ENCODE assay signal across 26 cellular contexts in genomic region chr5:125313555-125313954, GRCh38.
"Had no signal": no experiment of that assay in that cellular context is flagged by ENCODE, and none has a peak within 500 bp of the region (broad histone marks: within the 10 kb centered on the region; RNA-seq: fewer than 3 reads in every experiment).

No MANE protein-coding gene starts in this region.

- H2AFZ ChIP-seq: parathyroid adenoma had no signal

- H3K9ac ChIP-seq: parathyroid adenoma had no signal

- H3K27ac ChIP-seq: ovary, parathyroid adenoma, psoas muscle, right lobe of liver, sigmoid colon, stomach, thoracic aorta, thyroid gland, tibial nerve, upper lobe of left lung, vagina had no signal

- H3K4me1 ChIP-seq: parathyroid adenoma, psoas muscle, right lobe of liver, stomach, thyroid gland, upper lobe of left lung, vagina had no signal

- ATAC-seq: naive thymus-derived CD8-positive, alpha-beta T cell; natural killer cell treated with Interleukin-12 subunit alpha and Interleukin-12 subunit beta and Interleukin-15 and Interleukin-18, amount 100 ng/mL, for 72 hours; psoas muscle; right cardiac atrium; right lobe of liver; stimulated activated effector memory CD8-positive, alpha-beta T cell treated with anti-CD3 and anti-CD28 coated beads, Interleukin-12 subunit alpha, Interleukin-12 subunit beta, amount 100 ng/mL, for 72 hours; stimulated activated naive B cell treated with anti-CD40 and anti-IgM and Interleukin-4, amounts not matched to agents 10 μg/mL and 1 μg/mL and 100 μg/mL, for 72 hours had no signal

- H3K9me3 ChIP-seq: ovary, psoas muscle, right lobe of liver, sigmoid colon, thoracic aorta, thyroid gland, upper lobe of left lung, vagina had no signal

- H3K27me3 ChIP-seq: ovary, right lobe of liver, sigmoid colon, stomach, thyroid gland, tibial nerve, upper lobe of left lung, vagina had no signal

- H3K4me3 ChIP-seq: ovary, psoas muscle, right lobe of liver, sigmoid colon, stomach, thoracic aorta, thyroid gland, tibial nerve, upper lobe of left lung, vagina had no signal

- H3K36me3 ChIP-seq: ovary, right lobe of liver, sigmoid colon, stomach, thoracic aorta, thyroid gland, tibial nerve, upper lobe of left lung, vagina had no signal

- DNase-seq: naive thymus-derived CD8-positive, alpha-beta T cell; nephron progenitor cell; occipital lobe; ovary; posterior cingulate gyrus; psoas muscle; right lobe of liver; sigmoid colon; small intestine; stimulated activated CD4-positive, alpha-beta T cell treated with anti-CD3 and anti-CD28 coated beads, Interleukin-15, amount 100 ng/mL, for 24 hours; stimulated activated CD4-positive, alpha-beta T cell treated with anti-CD3 and anti-CD28 coated beads, Interleukin-2, amount 100 ng/mL, for 24 hours; stimulated activated CD4-positive, alpha-beta T cell treated with anti-CD3 and anti-CD28 coated beads, Interleukin-2, amount 100 ng/mL, for 48 hours; stimulated activated CD4-positive, alpha-beta T cell treated with anti-CD3 and anti-CD28 coated beads, Interleukin-4, amount 100 ng/mL, for 24 hours; stimulated activated naive B cell treated with anti-CD40 and anti-IgM and Interleukin-4, amounts not matched to agents 10 μg/mL and 1 μg/mL and 100 μg/mL, for 72 hours; stimulated activated naive CD4-positive, alpha-beta T cell treated with Interleukin-2 at 50 U/mL for 16 hours; stomach; thyroid gland; trophoblast cell; upper lobe of left lung had no signal
